Comparison of ENCODE assay signal across 32 cellular contexts in genomic region chr12:78390920-78391319, GRCh38.
"Had no signal": no experiment of that assay in that cellular context is flagged by ENCODE, and none has a peak within 500 bp of the region (broad histone marks: within the 10 kb centered on the region; RNA-seq: fewer than 3 reads in every experiment).

No MANE protein-coding gene starts in this region.

- H3K36me3 ChIP-seq: adrenal gland, ascending aorta, brain microvascular endothelial cell, breast epithelium, cardiac muscle cell had no signal

- H3K4me3 ChIP-seq: adrenal gland, ascending aorta, body of pancreas, breast epithelium, cardiac muscle cell had no signal

- H3K27ac ChIP-seq: adrenal gland, ascending aorta, body of pancreas, brain microvascular endothelial cell, breast epithelium, cardiac muscle cell had no signal

- DNase-seq: activated effector memory CD4-positive, alpha-beta T cell treated with anti-CD3 and anti-CD28 coated beads, Interleukin-2, amount 50 U/mL, for 16 hours; activated effector memory CD4-positive, alpha-beta T cell treated with Interleukin-2 at 50 U/mL for 16 hours; activated gamma-delta T cell; activated gamma-delta T cell treated with Interleukin-2 at 50 U/mL for 16 hours; activated naive CD4-positive, alpha-beta T cell; activated naive CD4-positive, alpha-beta T cell treated with anti-CD3 and anti-CD28 coated beads for 36 hours; activated naive CD4-positive, alpha-beta T cell treated with anti-CD3 and anti-CD28 coated beads, Interleukin-2, amount 10 ng/mL, durations not matched to agents 7 days and 5 days; activated naive CD4-positive, alpha-beta T cell treated with anti-CD3 and anti-CD28 coated beads, Interleukin-2, amount 50 U/mL, for 16 hours; activated naive CD4-positive, alpha-beta T cell treated with Interleukin-2 at 50 U/mL for 16 hours; activated naive CD8-positive, alpha-beta T cell treated with anti-CD3 and anti-CD28 coated beads for 36 hours; activated naive CD8-positive, alpha-beta T cell treated with anti-CD3 and anti-CD28 coated beads, Interleukin-2, amount 10 ng/mL, durations not matched to agents 7 days and 5 days; activated naive CD8-positive, alpha-beta T cell treated with anti-CD3 and anti-CD28 coated beads, Interleukin-2, amount 50 U/mL, for 24 hours; activated T-cell treated with anti-CD3 and anti-CD28 coated beads, Interleukin-2, amount 50 U/mL, for 1 hour; activated T-cell treated with anti-CD3 and anti-CD28 coated beads, Interleukin-2, amount 50 U/mL, for 24 hours; activated T-cell treated with anti-CD3 and anti-CD28 coated beads, Interleukin-2, amount 50 U/mL, for 4 hours; activated T-cell treated with anti-CD3 and anti-CD28 coated beads, Interleukin-2, amount 50 U/mL, for 48 hours; activated T-cell treated with anti-CD3 and anti-CD28 coated beads, Interleukin-2, amount 50 U/mL, for 72 hours; adrenal gland; amniotic stem cell; amygdala; anterior cingulate cortex; aorta; body of pancreas; brain microvascular endothelial cell; caudate nucleus; central memory CD4-positive, alpha-beta T cell; cerebellar nuclear complex had no signal

- ATAC-seq: activated naive CD4-positive, alpha-beta T cell treated with anti-CD3 and anti-CD28 coated beads, Interleukin-2, amount 50 U/mL, for 72 hours; activated naive CD8-positive, alpha-beta T cell treated with anti-CD3 and anti-CD28 coated beads, Interleukin-2, amount 50 U/mL, for 24 hours; activated T-cell treated with anti-CD3 and anti-CD28 coated beads, Interleukin-2, amount 50 U/mL, for 4 hours; activated T-cell treated with anti-CD3 and anti-CD28 coated beads, Interleukin-2, amount 50 U/mL, for 72 hours; activated T-helper 17 cell treated with anti-CD3 and anti-CD28 coated beads, Interleukin-2, amount 50 U/mL, for 72 hours; body of pancreas had no signal

- H3K9me3 ChIP-seq: adrenal gland, ascending aorta, body of pancreas, breast epithelium had no signal

- H3K4me1 ChIP-seq: adrenal gland, ascending aorta, body of pancreas, breast epithelium had no signal

- H3K27me3 ChIP-seq: adrenal gland, ascending aorta, body of pancreas, brain microvascular endothelial cell, breast epithelium, cardiac muscle cell had no signal
